In the genomic region with DNA sequence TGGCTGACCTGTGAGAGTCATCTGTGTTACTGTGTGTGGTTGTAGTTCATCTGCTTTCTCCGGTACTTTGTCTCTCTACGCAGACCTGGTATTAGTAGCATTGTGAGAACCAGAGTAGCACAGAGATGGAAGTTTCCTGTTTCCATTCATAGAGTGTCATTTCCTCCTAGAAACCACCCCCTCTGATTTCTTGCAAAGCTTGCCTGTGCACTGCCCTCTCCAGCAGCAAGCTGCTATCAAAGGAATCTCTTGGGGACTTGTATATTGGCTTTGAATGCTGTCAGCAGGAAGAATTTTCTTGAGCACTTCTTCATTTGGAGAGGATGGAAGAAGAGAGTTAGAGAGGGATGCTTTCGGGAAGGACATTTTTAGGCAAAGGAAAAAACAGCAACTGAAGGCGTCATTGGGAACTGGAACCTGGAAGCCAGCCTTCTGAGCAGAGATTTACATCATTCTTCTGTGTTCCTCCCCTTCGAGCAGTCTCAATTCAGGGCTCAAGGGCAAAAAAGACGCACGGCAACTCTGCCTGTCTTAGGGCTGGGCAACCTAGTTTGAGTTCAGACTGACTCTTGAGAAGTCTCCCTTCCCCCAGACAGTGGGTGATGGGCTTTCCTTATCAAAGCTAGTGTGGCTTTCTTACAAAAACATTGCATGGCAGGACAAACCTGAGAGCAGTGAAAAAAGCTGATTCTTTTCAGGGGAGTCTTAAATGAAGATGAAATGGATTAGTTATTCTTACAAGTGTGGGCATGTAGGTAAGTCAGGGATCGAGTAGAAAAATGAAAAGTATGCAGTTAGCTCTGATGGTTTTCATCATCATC, we compare ENCODE assay signal across 8 cellular contexts.
DNase-seq lines count a peak whose midpoint lies in the region; ATAC-seq and TF ChIP-seq lines count a peak whose summit lies in the region.

No MANE protein-coding gene starts in this region.

- H3F3A ChIP-seq in GM23248 (ENCODE audit: insufficient read depth) (peaks cover 11% of the 10 kb centered on the region; the same call in 1 of the 2 replicates), PC-3 (ENCODE audit: low read length, unreplicated experiment) (no peaks in the 10 kb centered on the region)

- peak overlapping the region; percentile 65 for H3K27ac Mint-ChIP-seq in activated CD4-positive, alpha-beta memory T cell treated with anti-CD3 and anti-CD28 coated beads, Interleukin-2, amount 10 ng/mL, durations not matched to agents 7 days and 5 days

- H3K9me3 Mint-ChIP-seq in activated CD4-positive, alpha-beta memory T cell treated with anti-CD3 and anti-CD28 coated beads, Interleukin-2, amount 10 ng/mL, durations not matched to agents 7 days and 5 days, result no peaks in the 10 kb centered on the region

- H3K27me3 ChIP-seq in GM23248 (replicated peaks; ENCODE audit: insufficient read depth) (no peaks in the 10 kb centered on the region), layer of hippocampus (ENCODE audit: control insufficient read depth, insufficient read depth, low read length) (no peaks in the 10 kb centered on the region), aorta (ENCODE audit: control insufficient read depth in 1 of 2, insufficient read depth in 2 of 2, low read length in 1 of 2) (no peaks in the 10 kb centered on the region), PC-3 (ENCODE audit: low read length) (no peaks in the 10 kb centered on the region)

- H3K36me3 ChIP-seq in GM23248 (ENCODE audit: low read depth), result no peaks in the 10 kb centered on the region
- peaks cover 0 to 3% of the 10 kb centered on the region in 2 donors for H3K36me3 ChIP-seq in aorta (ENCODE audit: control insufficient read depth in 1 of 2, insufficient read depth in 2 of 2, low read length in 1 of 2)
- H3K36me3 ChIP-seq in PC-3 (ENCODE audit: low read depth, low read length), result no peaks in the 10 kb centered on the region

- no peak overlapping the region; the same call in 1 of the 2 replicates for H3K27ac ChIP-seq in GM23248
- H3K27ac ChIP-seq in layer of hippocampus (ENCODE audit: low read depth, low read length), result peak overlapping the region; percentile 47
- peak overlapping the region; percentile 90 to 95 for H3K27ac ChIP-seq in aorta (ENCODE audit: low read depth in 1 of 2, low read length in 2 of 2)
- no peak overlapping the region for H3K27ac ChIP-seq in PC-3 (ENCODE audit: low read length)

- in situ Hi-C loops in GM23248 (cut with MboI), result no loop called here

- BruUV-seq in PC-3 (replicated peaks; lab: Mats Ljungman, UMichigan), result no TSS peak

- WGBS in GM23248 (ENCODE audit: low coverage in 1 of 2, low lambda C conversion rate in 2 of 2, missing lambda C conversion rate in 2 of 2), 2 experiments, result 49 to 55% methylated on average over 8 of the region's 8 CpGs
- 13 to 20% methylated on average over 8 of the region's 8 CpGs for WGBS in aorta, 2 donors

- H3K4me3 ChIP-seq in GM23248 (no peak overlapping the region), aorta (ENCODE audit: low read length in 2 of 2) (no peak overlapping the region), PC-3 (ENCODE audit: low read length) (no peak overlapping the region)

- H2AFZ ChIP-seq in GM23248, result peak overlapping the region; percentile 22; the same call in 1 of the 2 replicates
- H2AFZ ChIP-seq in PC-3 (ENCODE audit: low read length), result no peak overlapping the region

- ATAC-seq in GM18498 (IDR thresholded peaks at IDR 0.05; ENCODE audit: unreplicated experiment) (peak; percentile 91), aorta (ENCODE audit: low FRiP score) (peak; percentile 79), HG03457 (IDR thresholded peaks at IDR 0.05; ENCODE audit: unreplicated experiment) (no peak), PC-3 (no peak)

- no peak for TF ChIP-seq CTCF in PC-3 (conservative IDR thresholded peaks at IDR 0.05; ENCODE audit: low read depth, low read length)

- H3K4me2 ChIP-seq in GM23248 (ENCODE audit: unreplicated experiment) (peak overlapping the region; percentile 10), PC-3 (ENCODE audit: low read length) (no peak overlapping the region)

- no peaks in the 10 kb centered on the region for H3K79me2 ChIP-seq in GM23248 (ENCODE audit: insufficient read depth)
- no peaks in the 10 kb centered on the region for H3K79me2 ChIP-seq in PC-3 (ENCODE audit: low read length)

- peak overlapping the region; percentile 5; the same call in 1 of the 2 replicates for H3K9ac ChIP-seq in GM23248
- H3K9ac ChIP-seq in PC-3 (ENCODE audit: low read length), result no peak overlapping the region

- CTCF ChIA-PET in activated CD4-positive, alpha-beta memory T cell treated with anti-CD3 and anti-CD28 coated beads, Interleukin-2, amount 10 ng/mL, durations not matched to agents 7 days and 5 days (lab: Charles Lee), result interaction anchor here (1.5 kb wide), 1 partner anchor 19 kb away, joined by 3 read pairs; no protein-coding TSS in a partner anchor
- CTCF ChIA-PET in PC-3 (lab: Charles Lee), result no interaction called here

- peaks cover 2% of the 10 kb centered on the region for H3K27me3 Mint-ChIP-seq in activated CD4-positive, alpha-beta memory T cell treated with anti-CD3 and anti-CD28 coated beads, Interleukin-2, amount 10 ng/mL, durations not matched to agents 7 days and 5 days

- peaks cover 41% of the 10 kb centered on the region for H3K4me1 Mint-ChIP-seq in activated CD4-positive, alpha-beta memory T cell treated with anti-CD3 and anti-CD28 coated beads, Interleukin-2, amount 10 ng/mL, durations not matched to agents 7 days and 5 days

- H3K36me3 Mint-ChIP-seq in activated CD4-positive, alpha-beta memory T cell treated with anti-CD3 and anti-CD28 coated beads, Interleukin-2, amount 10 ng/mL, durations not matched to agents 7 days and 5 days (ENCODE audit: low read depth), result peaks cover 6% of the 10 kb centered on the region

- H3K9me2 ChIP-seq in GM23248 (ENCODE audit: insufficient read depth) (no peaks in the 10 kb centered on the region), PC-3 (replicated peaks; ENCODE audit: low read length) (no peaks in the 10 kb centered on the region)

- H3K9me3 ChIP-seq in GM23248 (ENCODE audit: low read depth) (no peaks in the 10 kb centered on the region), aorta (ENCODE audit: control insufficient read depth, low read length) (no peaks in the 10 kb centered on the region), PC-3 (ENCODE audit: low read length) (no peaks in the 10 kb centered on the region)

- intact Hi-C loops in aorta (cut with DNase I) (loop anchor here in 1 of 2 donors (5.0 kb wide), 2 partner anchors 40 to 85 kb away; no protein-coding TSS in a partner anchor), PC-3 (cut with micrococcal nuclease) (no loop called here)

- H4K20me1 ChIP-seq in GM23248 (ENCODE audit: insufficient read depth) (no peaks in the 10 kb centered on the region), PC-3 (ENCODE audit: low read length) (no peaks in the 10 kb centered on the region)

- DNase-seq in GM23248, result peak; percentile 47
- peak; percentile 22 for DNase-seq in activated CD4-positive, alpha-beta memory T cell treated with anti-CD3 and anti-CD28 coated beads, Interleukin-2, amount 10 ng/mL, durations not matched to agents 7 days and 5 days
- peak in 1 of 2 donors; percentile 51 for DNase-seq in aorta
- no peak for DNase-seq in PC-3
- DNase-seq in stimulated activated CD4-positive, alpha-beta T cell treated with anti-CD3 and anti-CD28 coated beads, Interleukin-2, amount 100 ng/mL, for 24 hours, result no peak

- POLR2A ChIA-PET in activated CD4-positive, alpha-beta memory T cell treated with anti-CD3 and anti-CD28 coated beads, Interleukin-2, amount 10 ng/mL, durations not matched to agents 7 days and 5 days (lab: Charles Lee), result interaction anchor here (0.6 to 1.4 kb wide), 2 partner anchors 10 to 92 kb away, joined by 3 read pairs; no protein-coding TSS in a partner anchor
- POLR2A ChIA-PET in PC-3 (lab: Charles Lee; ENCODE audit: unreplicated experiment), result no interaction called here

- H3K4me3 Mint-ChIP-seq in activated CD4-positive, alpha-beta memory T cell treated with anti-CD3 and anti-CD28 coated beads, Interleukin-2, amount 10 ng/mL, durations not matched to agents 7 days and 5 days, result no peak overlapping the region

- H3K4me1 ChIP-seq in GM23248 (ENCODE audit: insufficient read depth), result peaks cover 28% of the 10 kb centered on the region
- H3K4me1 ChIP-seq in aorta (ENCODE audit: control insufficient read depth in 1 of 2, insufficient read depth in 2 of 2, low read length in 2 of 2), result peaks cover 4 to 11% of the 10 kb centered on the region in 2 donors
- peaks cover 21% of the 10 kb centered on the region for H3K4me1 ChIP-seq in PC-3 (ENCODE audit: insufficient read depth, low read length)

Comparison
In these comparisons a context has a peak if more than half of its experiments do, and no peak if none do; other contexts are left out.
1. ATAC-seq: peak in GM18498 (single experiment) and aorta (single experiment); none in HG03457 (single experiment) and PC-3 (single experiment).
2. DNase-seq: peak in GM23248 (single experiment) and activated CD4-positive, alpha-beta memory T cell treated with anti-CD3 and anti-CD28 coated beads, Interleukin-2, amount 10 ng/mL, durations not matched to agents 7 days and 5 days (single experiment); none in PC-3 (single experiment) and stimulated activated CD4-positive, alpha-beta T cell treated with anti-CD3 and anti-CD28 coated beads, Interleukin-2, amount 100 ng/mL, for 24 hours (0 of 2).
3. H3K27ac ChIP-seq: peak in layer of hippocampus (single experiment) and aorta (2 of 2); none in GM23248 (single experiment) and PC-3 (single experiment).